8 cellular contexts compared by ENCODE assay signal in the genomic region with DNA sequence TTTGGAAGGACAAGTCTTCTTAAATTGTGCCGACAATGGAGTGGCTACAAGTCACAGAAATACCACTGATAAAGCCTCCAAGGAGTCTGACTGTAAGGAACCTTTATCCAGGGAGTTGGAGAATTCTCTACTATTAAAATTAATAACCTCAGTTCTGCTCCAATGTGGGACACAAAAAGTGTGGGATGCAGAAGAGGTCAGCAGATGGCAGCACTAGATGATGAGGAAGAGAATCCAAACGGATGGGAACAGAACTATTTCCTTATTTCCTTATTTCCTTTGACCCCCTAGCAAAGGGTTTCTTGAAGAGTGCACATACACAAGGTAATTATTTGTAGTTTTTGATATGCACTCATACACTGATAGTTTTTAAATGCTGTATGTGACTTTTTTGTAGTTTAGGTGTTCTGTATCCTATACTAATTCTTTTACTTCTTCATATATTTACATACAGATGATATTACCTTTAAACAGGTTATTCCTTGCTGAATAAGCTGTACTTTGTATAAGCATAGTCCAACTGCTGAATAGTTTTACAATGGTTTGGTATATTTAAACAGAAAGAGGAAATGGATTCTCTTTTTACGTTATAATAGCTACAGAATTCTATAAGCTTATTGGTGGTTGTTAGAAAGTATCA. TPM values are rescaled to one million over a fixed set of nuclear protein-coding genes. Genes with fewer than 3 reads are reported as not detected.
DNase-seq lines count a peak whose midpoint lies in the region; ATAC-seq and TF ChIP-seq lines count a peak whose summit lies in the region.

No MANE protein-coding gene starts in this region.

- no peaks in the 10 kb centered on the region for H3K36me3 Mint-ChIP-seq in nephron (ENCODE audit: low read depth)

- no peak overlapping the region for H3K4me3 ChIP-seq in dorsolateral prefrontal cortex

- no peak overlapping the region for H3K27ac ChIP-seq in dorsolateral prefrontal cortex

- no peaks in the 10 kb centered on the region for H3K27me3 Mint-ChIP-seq in nephron (ENCODE audit: low read depth)

- ATAC-seq in HG03565 (IDR thresholded peaks at IDR 0.05; ENCODE audit: unreplicated experiment), result no peak

- peak; percentile 2 for DNase-seq in stimulated activated CD4-positive, alpha-beta T cell treated with anti-CD3 and anti-CD28 coated beads, Interleukin-15, amount 100 ng/mL, for 24 hours
- no peak for DNase-seq in stimulated activated CD4-positive, alpha-beta T cell treated with anti-CD3 and anti-CD28 coated beads, Interleukin-1b, Interleukin-23, amount 100 ng/mL, for 48 hours
- DNase-seq in NCI-H748 (lab: John Stamatoyannopoulos, UW; ENCODE audit: unreplicated experiment), result peak; percentile 28
- peak in 4 of 10 donors; percentile 11 to 47 (median 38) for DNase-seq in dorsolateral prefrontal cortex
- DNase-seq in activated CD4-positive, alpha-beta T cell treated with anti-CD3 and anti-CD28 coated beads for 4 hours, result no peak
- no peak for DNase-seq in germinal center (ENCODE audit: low spot score)

- H3K4me3 Mint-ChIP-seq in nephron, result no peak overlapping the region

- TF ChIP-seq CTCF in dorsolateral prefrontal cortex (IDR thresholded peaks at IDR 0.05 in 54 of 56, conservative IDR thresholded peaks at IDR 0.05 in 2 of 56; ENCODE audit: low read depth in 1 of 56, partially characterized antibody in 56 of 56), result peak; percentile 35 to 87 (median 74)
- peak; percentile 58 to 66 (median 59) for TF ChIP-seq CTCF in nephron (IDR thresholded peaks at IDR 0.05; ENCODE audit: unreplicated experiment in 3 of 3)

- H3K9me3 Mint-ChIP-seq in nephron, result no peaks in the 10 kb centered on the region

- intact Hi-C loops in dorsolateral prefrontal cortex (cut with DNase I), result loop anchor here in 1 of 2 donors (5.0 kb wide), 1 partner anchor 180 kb away; no protein-coding TSS in a partner anchor

- no peak overlapping the region for H3K27ac Mint-ChIP-seq in nephron

- no peaks in the 10 kb centered on the region for H3K4me1 Mint-ChIP-seq in nephron

- H3K27me3 ChIP-seq in dorsolateral prefrontal cortex, result no peaks in the 10 kb centered on the region

RNA-seq across cellular contexts. Expression of gene NLGN1, which starts 25.6 kb away (rescaled TPM):
- 10 to 100 TPM; 19.4 to 68.1 (median 55.8) TPM for total RNA-seq in dorsolateral prefrontal cortex

Comparison
In these comparisons a context has a peak if more than half of its experiments do, and no peak if none do; other contexts are left out.
1. DNase-seq: peak in stimulated activated CD4-positive, alpha-beta T cell treated with anti-CD3 and anti-CD28 coated beads, Interleukin-15, amount 100 ng/mL, for 24 hours (single experiment) and NCI-H748 (single experiment); none in stimulated activated CD4-positive, alpha-beta T cell treated with anti-CD3 and anti-CD28 coated beads, Interleukin-1b, Interleukin-23, amount 100 ng/mL, for 48 hours (single experiment), activated CD4-positive, alpha-beta T cell treated with anti-CD3 and anti-CD28 coated beads for 4 hours (0 of 2) and germinal center (single experiment).